ENCODE assay signal across 8 cellular contexts in genomic region chr13:35978607-35979316, GRCh38.
A peak's percentile ranks its signal among the peaks of the same experiment; 100 is the strongest.
DNase-seq lines count a peak whose midpoint lies in the region; ATAC-seq and TF ChIP-seq lines count a peak whose summit lies in the region.

No MANE protein-coding gene starts in this region.

- intact Hi-C loops in activated T-helper 2 cell treated with anti-CD3 and anti-CD28 coated beads, Interferon-gamma antibody, Interleukin-2, Interleukin-4, amounts not matched to agents 10 μg/mL and 5 μg/mL and 100 μg/mL, durations not matched to agents 14 hours and 24 hours and 36 hours (cut with micrococcal nuclease), result loop anchor here (1.0 kb wide), 1 partner anchor 297 kb away; no protein-coding TSS in a partner anchor
- intact Hi-C loops in heart right ventricle (cut with DNase I) (loop anchor here (1.0 to 10.0 kb wide), 9 partner anchors 156 to 759 kb away; partner anchors contain the start of gene DCLK1 (in 1 of the 10)), sigmoid colon (cut with DNase I) (loop anchor here (1.0 to 5.0 kb wide), 4 partner anchors 297 to 759 kb away; partner anchors contain the start of gene SPART)

- WGBS in heart right ventricle, 2 donors, result 41 to 45% methylated on average over 10 of the region's 10 CpGs
- WGBS in sigmoid colon, 2 donors, result 48 to 51% methylated on average over 10 of the region's 10 CpGs

- H3K9me3 ChIP-seq in DND-41 (ENCODE audit: insufficient read depth, low read length, severe bottlenecking), result no peaks in the 10 kb centered on the region
- peaks cover 0 to 10% (median 0%) of the 10 kb centered on the region in 11 donors for H3K9me3 ChIP-seq in heart right ventricle
- no peaks in the 10 kb centered on the region for H3K9me3 ChIP-seq in sigmoid colon

- H3K27ac Mint-ChIP-seq in activated T-helper 2 cell treated with anti-CD3 and anti-CD28 coated beads, Interferon-gamma antibody, Interleukin-2, Interleukin-4, amounts not matched to agents 10 μg/mL and 5 μg/mL and 100 μg/mL, durations not matched to agents 14 hours and 24 hours and 36 hours, result no peak overlapping the region

- ATAC-seq in DND-41 (ENCODE audit: insufficient read depth, low read depth) (peak; percentile 47; the same call in 1 of the 3 replicates), heart right ventricle (peak in 6 of 8 donors; percentile 13 to 71 (median 59))

- no peaks in the 10 kb centered on the region for H3K4me1 Mint-ChIP-seq in activated T-helper 2 cell treated with anti-CD3 and anti-CD28 coated beads, Interferon-gamma antibody, Interleukin-2, Interleukin-4, amounts not matched to agents 10 μg/mL and 5 μg/mL and 100 μg/mL, durations not matched to agents 14 hours and 24 hours and 36 hours (ENCODE audit: low read depth)

- H4K20me1 ChIP-seq in DND-41 (ENCODE audit: insufficient read depth, low read length), result no peaks in the 10 kb centered on the region

- TF ChIP-seq EP300 in sigmoid colon (IDR thresholded peaks at IDR 0.05), result no peak

- H3K9me3 Mint-ChIP-seq in activated T-helper 2 cell treated with anti-CD3 and anti-CD28 coated beads, Interferon-gamma antibody, Interleukin-2, Interleukin-4, amounts not matched to agents 10 μg/mL and 5 μg/mL and 100 μg/mL, durations not matched to agents 14 hours and 24 hours and 36 hours, result peaks cover 10% of the 10 kb centered on the region

- H3K9ac ChIP-seq in DND-41 (ENCODE audit: low read depth, low read length), result no peak overlapping the region

- H3K4me1 ChIP-seq in DND-41 (ENCODE audit: insufficient read depth, low read length) (no peaks in the 10 kb centered on the region), heart right ventricle (peaks cover 0 to 15% (median 7%) of the 10 kb centered on the region in 9 donors), sigmoid colon (peaks cover 0 to 13% (median 8%) of the 10 kb centered on the region in 4 donors)

- H3K79me2 ChIP-seq in DND-41 (ENCODE audit: insufficient read depth, low read length), result no peaks in the 10 kb centered on the region

- H3K36me3 ChIP-seq in DND-41 (ENCODE audit: insufficient read depth, low read length) (no peaks in the 10 kb centered on the region), heart right ventricle (no peaks in the 10 kb centered on the region), sigmoid colon (no peaks in the 10 kb centered on the region)

- no peak for TF ChIP-seq POLR2A in sigmoid colon (IDR thresholded peaks at IDR 0.05)

- H3K36me3 Mint-ChIP-seq in activated T-helper 2 cell treated with anti-CD3 and anti-CD28 coated beads, Interferon-gamma antibody, Interleukin-2, Interleukin-4, amounts not matched to agents 10 μg/mL and 5 μg/mL and 100 μg/mL, durations not matched to agents 14 hours and 24 hours and 36 hours (ENCODE audit: low read depth), result no peaks in the 10 kb centered on the region

- H2AFZ ChIP-seq in DND-41 (ENCODE audit: low read depth, low read length), result no peak overlapping the region

- H3K4me3 ChIP-seq in DND-41 (ENCODE audit: low read depth in 1 of 2, low read length in 2 of 2) (no peak overlapping the region), heart right ventricle (peak overlapping the region in 2 of 10 donors; percentile 7 to 8), sigmoid colon (no peak overlapping the region)

- H3K27me3 ChIP-seq in DND-41 (ENCODE audit: insufficient read depth, low read length, poor library complexity), result no peaks in the 10 kb centered on the region
- H3K27me3 ChIP-seq in heart right ventricle, result no peaks in the 10 kb centered on the region
- no peaks in the 10 kb centered on the region for H3K27me3 ChIP-seq in sigmoid colon

- no peak overlapping the region for H3K4me3 Mint-ChIP-seq in activated T-helper 2 cell treated with anti-CD3 and anti-CD28 coated beads, Interferon-gamma antibody, Interleukin-2, Interleukin-4, amounts not matched to agents 10 μg/mL and 5 μg/mL and 100 μg/mL, durations not matched to agents 14 hours and 24 hours and 36 hours (ENCODE audit: low read depth)

- no peak overlapping the region for H3K4me2 ChIP-seq in DND-41 (ENCODE audit: insufficient read depth, low read length)

- TF ChIP-seq CTCF in DND-41 (IDR thresholded peaks at IDR 0.05; ENCODE audit: borderline replicate concordance, extremely low read depth, low read length, poor library complexity, severe bottlenecking) (peak; percentile 79), heart right ventricle (IDR thresholded peaks at IDR 0.05) (peak; percentile 72 to 90 (median 84)), sigmoid colon (IDR thresholded peaks at IDR 0.05) (peak; percentile 39 to 90 (median 82))

- no peaks in the 10 kb centered on the region for H3K27me3 Mint-ChIP-seq in activated T-helper 2 cell treated with anti-CD3 and anti-CD28 coated beads, Interferon-gamma antibody, Interleukin-2, Interleukin-4, amounts not matched to agents 10 μg/mL and 5 μg/mL and 100 μg/mL, durations not matched to agents 14 hours and 24 hours and 36 hours (ENCODE audit: low read depth)

- H3K27ac ChIP-seq in DND-41 (ENCODE audit: low read length) (no peak overlapping the region), heart right ventricle (peak overlapping the region in 8 of 10 donors; percentile 5 to 77 (median 59)), sigmoid colon (peak overlapping the region; percentile 60 to 72 (median 68))

- DNase-seq in DND-41 (peak; percentile 27), H4 (ENCODE audit: low spot score) (peak; percentile 46), NCI-H2081 treated with DMSO at 0.1 percent for 48 hours (lab: John Stamatoyannopoulos, UW) (peak; percentile 41), heart right ventricle (peak in 1 of 2 donors; percentile 57), sigmoid colon (no peak), NCI-H1048 (lab: John Stamatoyannopoulos, UW) (no peak), mesenteric fat pad (ENCODE audit: low spot score) (no peak)
- peak; percentile 9 for DNase-seq in activated T-helper 2 cell treated with anti-CD3 and anti-CD28 coated beads, Interferon-gamma antibody, Interleukin-2, Interleukin-4, amounts not matched to agents 10 μg/mL and 5 μg/mL and 100 μg/mL, durations not matched to agents 14 hours and 24 hours and 36 hours (ENCODE audit: low spot score)

Comparison
In these comparisons a context has a peak if more than half of its experiments do, and no peak if none do; other contexts are left out.
1. DNase-seq: peak in DND-41 (single experiment), H4 (single experiment), NCI-H2081 treated with DMSO at 0.1 percent for 48 hours (single experiment) and activated T-helper 2 cell treated with anti-CD3 and anti-CD28 coated beads, Interferon-gamma antibody, Interleukin-2, Interleukin-4, amounts not matched to agents 10 μg/mL and 5 μg/mL and 100 μg/mL, durations not matched to agents 14 hours and 24 hours and 36 hours (single experiment); none in sigmoid colon (single experiment), NCI-H1048 (single experiment) and mesenteric fat pad (single experiment).
2. Peak in every context shown above with its lines, with median percentiles within 50 percentile points of each other: CTCF ChIP-seq.